ENCODE assay signal across 25 cellular contexts in genomic region chr7:142185069-142185468, GRCh38.
"Had no signal": no experiment of that assay in that cellular context is flagged by ENCODE, and none has a peak within 500 bp of the region (broad histone marks: within the 10 kb centered on the region; RNA-seq: fewer than 3 reads in every experiment).

No MANE protein-coding gene starts in this region.

- H3K27ac ChIP-seq: neural progenitor cell, ovary, parathyroid adenoma, psoas muscle, right lobe of liver, sigmoid colon, stomach, thoracic aorta, thyroid gland, tibial nerve, upper lobe of left lung, uterus had no signal

- H3K27me3 ChIP-seq: neural progenitor cell, ovary, right lobe of liver, sigmoid colon, stomach, thyroid gland, tibial nerve, upper lobe of left lung, uterus had no signal

- H3K4me3 ChIP-seq: neural progenitor cell, ovary, psoas muscle, right lobe of liver, sigmoid colon, stomach, thoracic aorta, thyroid gland, tibial nerve, upper lobe of left lung, uterus had no signal

- H3K9me3 ChIP-seq: ovary, psoas muscle, right lobe of liver, sigmoid colon, stomach, thoracic aorta, thyroid gland, tibial nerve, upper lobe of left lung, uterus had no signal

- H3K36me3 ChIP-seq: neural progenitor cell, ovary, right lobe of liver, sigmoid colon, stomach, thoracic aorta, thyroid gland, tibial nerve, upper lobe of left lung, uterus had no signal

- ATAC-seq: natural killer cell; psoas muscle; right cardiac atrium; right lobe of liver; stimulated activated effector memory CD8-positive, alpha-beta T cell treated with anti-CD3 and anti-CD28 coated beads, Interleukin-12 subunit alpha, Interleukin-12 subunit beta, amount 100 ng/mL, for 72 hours; stimulated activated naive B cell treated with anti-CD40 and anti-IgM and Interleukin-4, amounts not matched to agents 10 μg/mL and 1 μg/mL and 100 μg/mL, for 72 hours had no signal

- H3K4me1 ChIP-seq: parathyroid adenoma, psoas muscle, right lobe of liver, sigmoid colon, stomach, thyroid gland, tibial nerve, uterus had no signal

- DNase-seq: natural killer cell; occipital lobe; ovary; posterior cingulate gyrus; psoas muscle; right cardiac atrium; right lobe of liver; sigmoid colon; small intestine; stimulated activated CD4-positive, alpha-beta T cell treated with anti-CD3 and anti-CD28 coated beads, Interleukin-15, amount 100 ng/mL, for 24 hours; stimulated activated CD4-positive, alpha-beta T cell treated with anti-CD3 and anti-CD28 coated beads, Interleukin-2, amount 100 ng/mL, for 24 hours; stimulated activated CD4-positive, alpha-beta T cell treated with anti-CD3 and anti-CD28 coated beads, Interleukin-2, amount 100 ng/mL, for 48 hours; stimulated activated CD4-positive, alpha-beta T cell treated with anti-CD3 and anti-CD28 coated beads, Interleukin-4, amount 100 ng/mL, for 24 hours; stimulated activated naive B cell treated with anti-CD40 and anti-IgM and Interleukin-4, amounts not matched to agents 10 μg/mL and 1 μg/mL and 100 μg/mL, for 72 hours; stimulated activated naive CD4-positive, alpha-beta T cell treated with Interleukin-2 at 50 U/mL for 16 hours; stomach; thyroid gland; trophoblast cell; upper lobe of left lung; uterus had no signal
